Comparison of ENCODE assay signal across 19 cellular contexts in genomic region chr2:20080415-20080814, GRCh38.
"Had no signal": no experiment of that assay in that cellular context is flagged by ENCODE, and none has a peak within 500 bp of the region (broad histone marks: within the 10 kb centered on the region; RNA-seq: fewer than 3 reads in every experiment).

No MANE protein-coding gene starts in this region.

- H3K9me3 ChIP-seq: adrenal gland, ascending aorta, prostate gland, thyroid gland had no signal

- H3K4me3 ChIP-seq: adrenal gland, ascending aorta, prostate gland, thyroid gland had no signal

- H3K36me3 ChIP-seq: adrenal gland, ascending aorta, brain microvascular endothelial cell, prostate gland, thyroid gland had no signal

- H3K27ac ChIP-seq: adrenal gland, ascending aorta, brain microvascular endothelial cell, prostate gland, thyroid gland had no signal

- H3K27ac Mint-ChIP-seq: activated naive CD8-positive, alpha-beta T cell; activated T-cell treated with anti-CD3 and anti-CD28 coated beads, Interleukin-2, amount 50 U/mL, for 24 hours; activated T-helper 2 cell treated with anti-CD3 and anti-CD28 coated beads, Interferon-gamma antibody, Interleukin-2, Interleukin-4, amounts not matched to agents 10 μg/mL and 5 μg/mL and 100 μg/mL, durations not matched to agents 14 hours and 24 hours and 36 hours; effector memory CD8-positive, alpha-beta T cell had no signal

- H3K4me1 ChIP-seq: adrenal gland, ascending aorta, prostate gland, thyroid gland had no signal

- DNase-seq: activated naive CD4-positive, alpha-beta T cell; activated T-cell treated with anti-CD3 and anti-CD28 coated beads, Interleukin-2, amount 50 U/mL, for 24 hours; adrenal gland; brain microvascular endothelial cell; central memory CD4-positive, alpha-beta T cell; dermis blood vessel endothelial cell; effector memory CD8-positive, alpha-beta T cell; hippocampal formation; left ventricle myocardium superior; mammary epithelial cell; stimulated activated CD4-positive, alpha-beta T cell treated with anti-CD3 and anti-CD28 coated beads, Interleukin-4, amount 100 ng/mL, for 24 hours; stimulated activated naive CD8-positive, alpha-beta T cell treated with anti-CD3 and anti-CD28 coated beads, Interleukin-15, Interleukin-2, amounts not matched to agents 100 U/mL and 50 U/mL, for 24 hours; T-helper 1 cell; T-helper 9 cell; thyroid gland had no signal

- H3K27me3 ChIP-seq: adrenal gland, ascending aorta, brain microvascular endothelial cell, thyroid gland had no signal

- H3K36me3 Mint-ChIP-seq: activated naive CD8-positive, alpha-beta T cell had no signal

- H3K9me3 Mint-ChIP-seq: activated T-cell treated with anti-CD3 and anti-CD28 coated beads, Interleukin-2, amount 50 U/mL, for 24 hours; activated T-helper 2 cell treated with anti-CD3 and anti-CD28 coated beads, Interferon-gamma antibody, Interleukin-2, Interleukin-4, amounts not matched to agents 10 μg/mL and 5 μg/mL and 100 μg/mL, durations not matched to agents 14 hours and 24 hours and 36 hours; effector memory CD8-positive, alpha-beta T cell had no signal

- ATAC-seq: effector memory CD8-positive, alpha-beta T cell; left ventricle myocardium superior; stimulated activated naive CD8-positive, alpha-beta T cell treated with anti-CD3 and anti-CD28 coated beads, Interleukin-15, Interleukin-2, amounts not matched to agents 100 U/mL and 50 U/mL, for 24 hours had no signal

- H3K27me3 Mint-ChIP-seq: activated naive CD8-positive, alpha-beta T cell had no signal

- H3K4me3 Mint-ChIP-seq: activated naive CD8-positive, alpha-beta T cell; activated T-cell treated with anti-CD3 and anti-CD28 coated beads, Interleukin-2, amount 50 U/mL, for 24 hours; effector memory CD8-positive, alpha-beta T cell had no signal
